19 cellular contexts compared by ENCODE assay signal in genomic region chr13:42148538-42148937, GRCh38.
A peak's percentile ranks its signal among the peaks of the same experiment; 100 is the strongest.
DNase-seq lines count a peak whose midpoint lies in the region; ATAC-seq, FAIRE-seq and TF ChIP-seq lines count a peak whose summit lies in the region.
"Had no signal": no experiment of that assay in that cellular context is flagged by ENCODE, and none has a peak within 500 bp of the region (broad histone marks: within the 10 kb centered on the region; RNA-seq: fewer than 3 reads in every experiment).

No MANE protein-coding gene starts in this region.

- intact Hi-C loops in K562 (cut with micrococcal nuclease) (no loop called here), heart right ventricle (cut with DNase I) (no loop called here)
- intact Hi-C loops in activated T-helper 2 cell treated with anti-CD3 and anti-CD28 coated beads, Interferon-gamma antibody, Interleukin-2, Interleukin-4, amounts not matched to agents 10 μg/mL and 5 μg/mL and 100 μg/mL, durations not matched to agents 14 hours and 24 hours and 36 hours (cut with micrococcal nuclease) = no loop called here

- TF ChIP-seq CTCF in HEK293 (tag by site-specific recombination; IDR thresholded peaks at IDR 0.05) (no peak), K562 (IDR thresholded peaks at IDR 0.05 in 2 of 3, conservative IDR thresholded peaks at IDR 0.05 in 1 of 3; ENCODE audit: insufficient read depth in 2 of 3, low read depth in 1 of 3, low read length in 3 of 3) (no peak), heart right ventricle (IDR thresholded peaks at IDR 0.05) (no peak)

- no peaks in the 10 kb centered on the region for H3K9me1 ChIP-seq in K562 (ENCODE audit: control insufficient read depth, insufficient read depth, low read length)

- H4K20me1 ChIP-seq in K562 (replicated peaks; ENCODE audit: control insufficient read depth, insufficient read depth, low read length) = no peaks in the 10 kb centered on the region

- POLR2A ChIA-PET in HEK293 (lab: Yijun Ruan, JAX) = interaction anchor here (0.6 kb wide), 1 partner anchor 295 kb away, joined by 3 read pairs; no protein-coding TSS in a partner anchor
- POLR2A ChIA-PET in K562 (lab: Yijun Ruan, JAX) = no interaction called here

- no peak overlapping the region for H2AFZ ChIP-seq in K562 (ENCODE audit: low read depth, low read length)

- H3K9me3 ChIP-seq in HEK293 (ENCODE audit: control insufficient read depth, insufficient read depth, low read depth, low read length) = no peaks in the 10 kb centered on the region
- H3K9me3 ChIP-seq in T-helper 17 cell (ENCODE audit: control insufficient read depth, low read length, poor library complexity, severe bottlenecking) = no peaks in the 10 kb centered on the region
- H3K9me3 ChIP-seq in K562 (replicated peaks; ENCODE audit: control insufficient read depth, insufficient read depth, low read depth, low read length) = no peaks in the 10 kb centered on the region
- H3K9me3 ChIP-seq in heart right ventricle = no peaks in the 10 kb centered on the region
- H3K9me3 ChIP-seq: BE2C had no signal

- TF ChIP-seq POLR2A in K562 (conservative IDR thresholded peaks at IDR 0.05) = no peak

- H3K36me3 ChIP-seq in HEK293 (ENCODE audit: control insufficient read depth in 2 of 2, insufficient read depth in 1 of 2, low read length in 2 of 2) (no peaks in the 10 kb centered on the region), K562 (ENCODE audit: control insufficient read depth, insufficient read depth, low read length) (no peaks in the 10 kb centered on the region), heart right ventricle (peaks cover 0 to 4% (median 0%) of the 10 kb centered on the region in 9 donors)
- H3K36me3 ChIP-seq: BE2C had no signal

- no peak overlapping the region for H3K4me2 ChIP-seq in K562 (ENCODE audit: insufficient read depth, low read length)

- ATAC-seq in T-helper 17 cell (no peak), K562 (peak; percentile 36; the same call in 1 of the 3 replicates), heart right ventricle (no peak)
- ATAC-seq in stimulated activated naive CD8-positive, alpha-beta T cell treated with anti-CD3 and anti-CD28 coated beads, Interleukin-15, Interleukin-2, amounts not matched to agents 100 U/mL and 50 U/mL, for 24 hours = peak; percentile 59
- ATAC-seq: HepG2 had no signal

- no peaks in the 10 kb centered on the region for H3K79me2 ChIP-seq in K562 (ENCODE audit: control insufficient read depth, insufficient read depth, low read length)

- H3K27ac Mint-ChIP-seq in T-helper 17 cell = no peak overlapping the region
- no peak overlapping the region for H3K27ac Mint-ChIP-seq in activated T-helper 2 cell treated with anti-CD3 and anti-CD28 coated beads, Interferon-gamma antibody, Interleukin-2, Interleukin-4, amounts not matched to agents 10 μg/mL and 5 μg/mL and 100 μg/mL, durations not matched to agents 14 hours and 24 hours and 36 hours
- H3K27ac Mint-ChIP-seq: H9 had no signal

- H3K27ac ChIP-seq in HEK293 (ENCODE audit: extremely low read depth, low read depth, low read length) = no peak overlapping the region
- no peak overlapping the region for H3K27ac ChIP-seq in K562 (ENCODE audit: extremely low read depth, low read depth, low read length)
- no peak overlapping the region for H3K27ac ChIP-seq in heart right ventricle
- H3K27ac ChIP-seq: HL-60 had no signal

- DNase-seq in T-helper 17 cell (no peak), K562 (ENCODE audit: extremely low read depth in 1 of 4, low spot score in 3 of 4) (no peak), NCI-H2081 treated with DMSO at 0.1 percent for 48 hours (lab: John Stamatoyannopoulos, UW) (no peak), heart right ventricle (no peak)
- DNase-seq in stimulated activated naive CD8-positive, alpha-beta T cell treated with anti-CD3 and anti-CD28 coated beads, Interleukin-15, Interleukin-2, amounts not matched to agents 100 U/mL and 50 U/mL, for 24 hours = no peak
- DNase-seq in activated T-helper 2 cell treated with anti-CD3 and anti-CD28 coated beads, Interferon-gamma antibody, Interleukin-2, Interleukin-4, amounts not matched to agents 10 μg/mL and 5 μg/mL and 100 μg/mL, durations not matched to agents 14 hours and 24 hours and 36 hours (ENCODE audit: low spot score) = no peak
- DNase-seq: BE2C, H9, KG1, NCI-H1105 treated with DMSO at 0.1 percent for 48 hours, NCI-H2081, NCI-H2171 treated with DMSO at 0.1 percent for 48 hours, NCI-H446, NCI-H526, Right ventricle myocardium superior had no signal

- H3K27me3 Mint-ChIP-seq in T-helper 17 cell = no peaks in the 10 kb centered on the region
- no peaks in the 10 kb centered on the region for H3K27me3 Mint-ChIP-seq in activated T-helper 2 cell treated with anti-CD3 and anti-CD28 coated beads, Interferon-gamma antibody, Interleukin-2, Interleukin-4, amounts not matched to agents 10 μg/mL and 5 μg/mL and 100 μg/mL, durations not matched to agents 14 hours and 24 hours and 36 hours (ENCODE audit: low read depth)

- CTCF ChIA-PET in HEK293 (lab: Yijun Ruan, JAX) = no interaction called here
- CTCF ChIA-PET in K562 (lab: Yijun Ruan, JAX; ENCODE audit: low intra/inter-chr PET ratio) = no interaction called here

- no peak overlapping the region for H3K9ac ChIP-seq in K562 (ENCODE audit: insufficient read depth in 1 of 2, low read depth in 2 of 2, low read length in 2 of 2)

- BruUV-seq in K562 (replicated peaks; lab: Mats Ljungman, UMichigan) = no TSS peak

- WGBS in K562 (ENCODE audit: insufficient coverage, low coverage, missing lambda C conversion rate) = 32% methylated on average over 3 of the region's 7 CpGs
- 70 to 77% methylated on average over 7 of the region's 7 CpGs for WGBS in heart right ventricle, 2 donors

- H3K4me1 ChIP-seq in HEK293 (ENCODE audit: control insufficient read depth, insufficient read depth, low read length) (peaks cover 7% of the 10 kb centered on the region; the same call in 1 of the 2 replicates), K562 (replicated peaks in 1 of 2; ENCODE audit: control insufficient read depth in 2 of 2, insufficient read depth in 2 of 2, low read length in 2 of 2) (0 out of 5 replicates have a peak, but pooled peaks cover 0 to 3% of the 10 kb centered on the region in 2 experiments), heart right ventricle (no peaks in the 10 kb centered on the region)
- H3K4me1 ChIP-seq: BE2C had no signal

- H3K4me3 ChIP-seq in HEK293 (ENCODE audit: low read depth, low read length) = no peak overlapping the region
- H3K4me3 ChIP-seq in K562 = no peak overlapping the region
- H3K4me3 ChIP-seq in heart right ventricle = no peak overlapping the region

- FAIRE-seq in K562 (lab: Jason Lieb, UNC) = no peak
- FAIRE-seq: D721Med, HepG2 had no signal

- H3K4me1 Mint-ChIP-seq in T-helper 17 cell = peaks cover 15% of the 10 kb centered on the region
- H3K4me1 Mint-ChIP-seq in activated T-helper 2 cell treated with anti-CD3 and anti-CD28 coated beads, Interferon-gamma antibody, Interleukin-2, Interleukin-4, amounts not matched to agents 10 μg/mL and 5 μg/mL and 100 μg/mL, durations not matched to agents 14 hours and 24 hours and 36 hours (ENCODE audit: low read depth) = peaks cover 23% of the 10 kb centered on the region

- no peak for TF ChIP-seq EP300 in K562 (IDR thresholded peaks at IDR 0.05; ENCODE audit: low read length)

- TF ChIP-seq RAD21 in K562 (CRISPR knock-in tag; conservative IDR thresholded peaks at IDR 0.05 in 1 of 2, IDR thresholded peaks at IDR 0.05 in 1 of 2) = no peak

- in situ Hi-C loops in K562 (cut with MboI) = no loop called here

- H3K27me3 ChIP-seq in K562 (ENCODE audit: control insufficient read depth in 2 of 2, insufficient read depth in 2 of 2, low read length in 2 of 2) (no peaks in the 10 kb centered on the region), heart right ventricle (no peaks in the 10 kb centered on the region)
- H3K27me3 ChIP-seq: BE2C had no signal

- peaks cover 14% of the 10 kb centered on the region for H3K36me3 Mint-ChIP-seq in T-helper 17 cell (ENCODE audit: low read depth)
- H3K36me3 Mint-ChIP-seq in activated T-helper 2 cell treated with anti-CD3 and anti-CD28 coated beads, Interferon-gamma antibody, Interleukin-2, Interleukin-4, amounts not matched to agents 10 μg/mL and 5 μg/mL and 100 μg/mL, durations not matched to agents 14 hours and 24 hours and 36 hours (ENCODE audit: low read depth) = peaks cover 8% of the 10 kb centered on the region

- H3K9me3 Mint-ChIP-seq in activated T-helper 2 cell treated with anti-CD3 and anti-CD28 coated beads, Interferon-gamma antibody, Interleukin-2, Interleukin-4, amounts not matched to agents 10 μg/mL and 5 μg/mL and 100 μg/mL, durations not matched to agents 14 hours and 24 hours and 36 hours = peaks cover 3% of the 10 kb centered on the region
- H3K9me3 Mint-ChIP-seq: H9 had no signal

- peak overlapping the region; percentile 1 for H3K4me3 Mint-ChIP-seq in T-helper 17 cell
- no peak overlapping the region for H3K4me3 Mint-ChIP-seq in activated T-helper 2 cell treated with anti-CD3 and anti-CD28 coated beads, Interferon-gamma antibody, Interleukin-2, Interleukin-4, amounts not matched to agents 10 μg/mL and 5 μg/mL and 100 μg/mL, durations not matched to agents 14 hours and 24 hours and 36 hours (ENCODE audit: low read depth)
- H3K4me3 Mint-ChIP-seq: H9 had no signal

TF ChIP-seq in HEK293, 187 proteins besides CTCF, POLR2A, EP300 and RAD21:
- TF ChIP-seq HOXA7 (CRISPR knock-in tag; IDR thresholded peaks at IDR 0.05; ENCODE audit: borderline replicate concordance) = no peak
- TF ChIP-seq EGR2 (tag by site-specific recombination; IDR thresholded peaks at IDR 0.05; ENCODE audit: low read depth) = peak; percentile 35; the same call in 1 of the 2 replicates
- TF ChIP-seq ZFHX2 (tag by site-specific recombination; conservative IDR thresholded peaks at IDR 0.05) = peak; percentile 49

TF ChIP-seq in K562, 482 proteins besides CTCF, POLR2A, EP300 and RAD21 (continues in another document):
- TF ChIP-seq RBFOX2 (IDR thresholded peaks at IDR 0.05; ENCODE audit: low read depth, low read length) (no peak), PHB2 (IDR thresholded peaks at IDR 0.05; ENCODE audit: low read depth) (no peak), ATF3 (IDR thresholded peaks at IDR 0.05) (no peak), ATF3 (CRISPR knock-in tag; conservative IDR thresholded peaks at IDR 0.05) (no peak), TARDBP (IDR thresholded peaks at IDR 0.05) (no peak), SIX5 (IDR thresholded peaks at IDR 0.05; ENCODE audit: borderline replicate concordance in 1 of 2, insufficient read depth in 1 of 2, low read depth in 1 of 2, low read length in 2 of 2) (no peak), PRMT5 (CRISPR knock-in tag; IDR thresholded peaks at IDR 0.05) (no peak), ZKSCAN3 (CRISPR knock-in tag; IDR thresholded peaks at IDR 0.05) (no peak), TFAM (CRISPR knock-in tag; conservative IDR thresholded peaks at IDR 0.05) (no peak)

Comparison
In these comparisons a context has a peak if more than half of its experiments do, and no peak if none do; other contexts are left out.
1. ATAC-seq: peak in K562 (single experiment) and stimulated activated naive CD8-positive, alpha-beta T cell treated with anti-CD3 and anti-CD28 coated beads, Interleukin-15, Interleukin-2, amounts not matched to agents 100 U/mL and 50 U/mL, for 24 hours (single experiment); none in T-helper 17 cell (single experiment) and heart right ventricle (0 of 8).